In genomic region chr19:49497047-49497789, GRCh38 we compare ENCODE assay signal across 7 cellular contexts. TPM values are rescaled to one million over a fixed set of nuclear protein-coding genes. Genes with fewer than 3 reads are reported as not detected.
DNase-seq lines count a peak whose midpoint lies in the region; ATAC-seq and TF ChIP-seq lines count a peak whose summit lies in the region.

No MANE protein-coding gene starts in this region.

- H3K4me3 ChIP-seq in tibial artery, result peak overlapping the region; percentile 80 to 87

- peak overlapping the region; percentile 87 for H3K27ac ChIP-seq in epithelial cell of prostate
- peak overlapping the region; percentile 89 to 92 for H3K27ac ChIP-seq in tibial artery

- intact Hi-C loops in tibial artery (cut with DNase I; ENCODE audit: low total_unique reads), result loop anchor here (10.0 kb wide), 1 partner anchor 178 kb away; the partner anchor contains the start of gene PRMT1

- peak; percentile 57 for TF ChIP-seq POLR2A in GM18505 (IDR thresholded peaks at IDR 0.05; ENCODE audit: borderline replicate concordance, extremely low read depth, insufficient read depth, insufficient read length)

- H3K9me3 ChIP-seq in tibial artery, result no peaks in the 10 kb centered on the region

- DNase-seq in NCI-H2227 treated with DMSO at 0.1 percent for 48 hours (lab: John Stamatoyannopoulos, UW), result peak; percentile 24
- DNase-seq in activated CD8-positive, alpha-beta memory T cell treated with anti-CD3 and anti-CD28 coated beads for 1 hour (ENCODE audit: extremely low read depth in 1 of 2, low read depth in 1 of 2), result peak; percentile 49 to 57
- DNase-seq in epithelial cell of prostate (ENCODE audit: low read depth, low spot score), result no peak
- peak; percentile 63 for DNase-seq in myocyte (ENCODE audit: low read depth)
- peak in 1 of 2 donors; percentile 73 for DNase-seq in tibial artery

- no peak for TF ChIP-seq CTCF in tibial artery (IDR thresholded peaks at IDR 0.05)

- peaks cover 28 to 46% (median 42%) of the 10 kb centered on the region in 3 donors for H3K36me3 ChIP-seq in tibial artery

- ATAC-seq in GM18505 (IDR thresholded peaks at IDR 0.05; ENCODE audit: unreplicated experiment) (no peak), GM18861 (IDR thresholded peaks at IDR 0.05; ENCODE audit: unreplicated experiment) (no peak)

- no peaks in the 10 kb centered on the region for H3K27me3 ChIP-seq in tibial artery

- H3K4me1 ChIP-seq in tibial artery, result peaks cover 0 to 47% (median 32%) of the 10 kb centered on the region in 4 donors

RNA-seq across cellular contexts. Expression of gene RPS11, which starts 1.0 kb away (rescaled TPM):
- 1,718 and 2,274 TPM in 2 replicates for total RNA-seq in myocyte
- 2,749 TPM for polyA plus RNA-seq in myocyte (2012)

RNA-seq across cellular contexts. Expression of gene RPL13A, which starts 9.8 kb away (rescaled TPM):
- 1,470 and 1,688 TPM in 2 replicates for total RNA-seq in myocyte
- polyA plus RNA-seq in myocyte (2012), result 2,387 TPM

RNA-seq across cellular contexts. Expression of gene FCGRT, which starts 15.2 kb away (rescaled TPM):
- 111 and 122 TPM in 2 replicates for total RNA-seq in myocyte
- polyA plus RNA-seq in myocyte (2012), result 145 TPM

RNA-seq across cellular contexts. Expression of gene FLT3LG, which starts 23.2 kb away (rescaled TPM):
- 2.6 and 3.4 TPM in 2 replicates for total RNA-seq in myocyte
- polyA plus RNA-seq in myocyte (2012), result 7.2 TPM

RNA-seq across cellular contexts. Expression of gene RCN3, which starts 30.6 kb away (rescaled TPM):
- total RNA-seq in myocyte, result 102 and 136 TPM in 2 replicates
- 275 TPM for polyA plus RNA-seq in myocyte (2012)
